In the genomic region with DNA sequence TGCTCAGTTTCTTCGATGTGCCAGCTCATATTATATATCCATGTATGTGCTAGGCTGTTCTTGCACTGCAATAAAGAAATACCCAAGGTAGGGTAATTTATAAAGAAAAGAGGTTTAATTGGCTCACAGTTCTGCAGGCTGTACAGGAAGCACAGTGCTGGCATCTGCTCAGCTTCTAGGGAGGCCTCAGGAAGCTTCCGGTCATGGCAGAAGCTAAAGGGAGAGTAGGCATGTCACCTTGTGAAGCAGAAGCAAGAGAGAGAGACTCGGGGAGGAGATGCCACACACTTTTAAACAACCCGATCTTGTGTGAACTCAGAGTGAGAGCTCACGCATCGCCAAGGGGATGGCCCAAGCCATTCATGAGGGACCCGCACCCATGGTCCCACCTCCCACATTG, we compare ENCODE assay signal across 32 cellular contexts. TPM values are rescaled to one million over a fixed set of nuclear protein-coding genes. Genes with fewer than 3 reads are reported as not detected.
DNase-seq lines count a peak whose midpoint lies in the region; ATAC-seq, FAIRE-seq and TF ChIP-seq lines count a peak whose summit lies in the region.
"Had no signal": no experiment of that assay in that cellular context is flagged by ENCODE, and none has a peak within 500 bp of the region (broad histone marks: within the 10 kb centered on the region; RNA-seq: fewer than 3 reads in every experiment).

No MANE protein-coding gene starts in this region.

- no TSS peak for BruUV-seq in K562 (replicated peaks; lab: Mats Ljungman, UMichigan)

- no peak overlapping the region for H2AFZ ChIP-seq in K562 (ENCODE audit: low read depth, low read length)

- POLR2A ChIA-PET in HEK293 (lab: Yijun Ruan, JAX) (no interaction called here), K562 (lab: Yijun Ruan, JAX) (interaction anchor here (1.0 kb wide), 1 partner anchor 119 kb away, joined by 3 read pairs; no protein-coding TSS in a partner anchor)

- FAIRE-seq in K562 (lab: Jason Lieb, UNC), result no peak
- FAIRE-seq: A204.1, A549, D721Med had no signal

- ATAC-seq in K562, result no peak
- ATAC-seq: A549; CD8-positive, alpha-beta T cell had no signal

- DNase-seq in K562 (ENCODE audit: extremely low read depth in 1 of 4, low spot score in 3 of 4), result no peak
- no peak for DNase-seq in KBM-7
- DNase-seq in hippocampal formation (lab: John Stamatoyannopoulos, UW), result no peak
- DNase-seq: 8988T; ACHN; AML-193; BE2C; C1 segment of cervical spinal cord; Calu3; CD4-positive, alpha-beta memory T cell; CD4-positive, alpha-beta T cell; CD4-positive, CD25-positive, alpha-beta regulatory T cell; CD8-positive, alpha-beta memory T cell; CD8-positive, alpha-beta T cell; COR-L47; DMS 273 treated with DMSO at 0.1 percent for 48 hours; DMS153; DMS53; DMS79; DMS79 treated with DMSO at 0.1 percent for 48 hours; DND-41; EL had no signal

- no peaks in the 10 kb centered on the region for H3K36me3 ChIP-seq in HEK293 (ENCODE audit: control insufficient read depth in 2 of 2, insufficient read depth in 1 of 2, low read length in 2 of 2)
- no peaks in the 10 kb centered on the region for H3K36me3 ChIP-seq in K562 (ENCODE audit: control insufficient read depth, insufficient read depth, low read length)
- H3K36me3 ChIP-seq: BE2C; BLaER1; BLaER1 treated with 17β-estradiol and CSF1 and Interleukin-3, amounts not matched to agents 10 nM and 100 nM had no signal

- no peak overlapping the region for H3K4me3 ChIP-seq in HEK293 (ENCODE audit: low read depth, low read length)
- no peak overlapping the region for H3K4me3 ChIP-seq in K562
- H3K4me3 ChIP-seq: A549; BLaER1; BLaER1 treated with 17β-estradiol and CSF1 and Interleukin-3, amounts not matched to agents 10 nM and 100 nM had no signal

- H3K4me2 ChIP-seq in K562 (ENCODE audit: insufficient read depth, low read length), result no peak overlapping the region
- H3K4me2 ChIP-seq: A549; BLaER1; BLaER1 treated with 17β-estradiol and CSF1 and Interleukin-3, amounts not matched to agents 10 nM and 100 nM had no signal

- no peak for TF ChIP-seq EP300 in K562 (IDR thresholded peaks at IDR 0.05; ENCODE audit: low read length)

- H3K9me1 ChIP-seq in K562 (ENCODE audit: control insufficient read depth, insufficient read depth, low read length), result no peaks in the 10 kb centered on the region

- no peak for TF ChIP-seq RAD21 in K562 (CRISPR knock-in tag; conservative IDR thresholded peaks at IDR 0.05 in 1 of 2, IDR thresholded peaks at IDR 0.05 in 1 of 2)

- 64% methylated on average over 7 of the region's 7 CpGs for WGBS in K562 (ENCODE audit: insufficient coverage, low coverage, missing lambda C conversion rate)

- H3K9me3 ChIP-seq in HEK293 (ENCODE audit: control insufficient read depth, insufficient read depth, low read depth, low read length) (no peaks in the 10 kb centered on the region), K562 (replicated peaks; ENCODE audit: control insufficient read depth, insufficient read depth, low read depth, low read length) (peaks cover 12% of the 10 kb centered on the region)
- H3K9me3 ChIP-seq: BE2C had no signal

- TF ChIP-seq POLR2A in K562 (conservative IDR thresholded peaks at IDR 0.05), result no peak

- no peak overlapping the region for H3K9ac ChIP-seq in K562 (ENCODE audit: insufficient read depth in 1 of 2, low read depth in 2 of 2, low read length in 2 of 2)
- H3K9ac ChIP-seq: BLaER1; BLaER1 treated with 17β-estradiol and CSF1 and Interleukin-3, amounts not matched to agents 10 nM and 100 nM had no signal

- in situ Hi-C loops in K562 (cut with MboI), result no loop called here
- in situ Hi-C loops in KBM-7 (cut with MboI; ENCODE audit: low pct_unique_long_range_greater_than_20kb, low sequenced_read_pairs), result loop anchor here (10.0 kb wide), 1 partner anchor 214 kb away; no protein-coding TSS in a partner anchor

- no peaks in the 10 kb centered on the region for H3K79me2 ChIP-seq in K562 (ENCODE audit: control insufficient read depth, insufficient read depth, low read length)

- no peaks in the 10 kb centered on the region for H3K27me3 ChIP-seq in K562 (ENCODE audit: control insufficient read depth in 2 of 2, insufficient read depth in 2 of 2, low read length in 2 of 2)
- H3K27me3 ChIP-seq: BE2C; BLaER1; BLaER1 treated with 17β-estradiol and CSF1 and Interleukin-3, amounts not matched to agents 10 nM and 100 nM had no signal

- CTCF ChIA-PET in HEK293 (lab: Yijun Ruan, JAX), result interaction anchor here (0.7 to 1.5 kb wide), 3 partner anchors 18 to 208 kb away, joined by 3 to 5 read pairs (median 3); no protein-coding TSS in a partner anchor
- CTCF ChIA-PET in K562 (lab: Yijun Ruan, JAX; ENCODE audit: low intra/inter-chr PET ratio), result no interaction called here

- no peaks in the 10 kb centered on the region for H4K20me1 ChIP-seq in K562 (replicated peaks; ENCODE audit: control insufficient read depth, insufficient read depth, low read length)
- H4K20me1 ChIP-seq: BLaER1; BLaER1 treated with 17β-estradiol and CSF1 and Interleukin-3, amounts not matched to agents 10 nM and 100 nM had no signal

- TF ChIP-seq CTCF in HEK293 (tag by site-specific recombination; IDR thresholded peaks at IDR 0.05) (no peak), K562 (IDR thresholded peaks at IDR 0.05 in 2 of 3, conservative IDR thresholded peaks at IDR 0.05 in 1 of 3; ENCODE audit: insufficient read depth in 2 of 3, low read depth in 1 of 3, low read length in 3 of 3) (no peak)

- intact Hi-C loops in K562 (cut with micrococcal nuclease), result loop anchor here (5.0 kb wide), 1 partner anchor 116 kb away; the partner anchor contains the start of gene USP6NL

- H3K4me1 ChIP-seq in HEK293 (ENCODE audit: control insufficient read depth, insufficient read depth, low read length) (no peaks in the 10 kb centered on the region), K562 (replicated peaks in 1 of 2; ENCODE audit: control insufficient read depth in 2 of 2, insufficient read depth in 2 of 2, low read length in 2 of 2) (no peaks in the 10 kb centered on the region; a peak in 2 of 5 replicates)
- H3K4me1 ChIP-seq: A549; BE2C; BLaER1; BLaER1 treated with 17β-estradiol and CSF1 and Interleukin-3, amounts not matched to agents 10 nM and 100 nM; Caco-2 had no signal

- H3K27ac ChIP-seq in HEK293 (ENCODE audit: extremely low read depth, low read depth, low read length), result no peak overlapping the region
- no peak overlapping the region for H3K27ac ChIP-seq in K562 (ENCODE audit: extremely low read depth, low read depth, low read length)
- H3K27ac ChIP-seq: 22Rv1; A549; BLaER1; BLaER1 treated with 17β-estradiol and CSF1 and Interleukin-3, amounts not matched to agents 10 nM and 100 nM; C4-2B had no signal

TF ChIP-seq in HEK293, 187 proteins besides CTCF, POLR2A, EP300 and RAD21:
- TF ChIP-seq SETDB1 (IDR thresholded peaks at IDR 0.05; ENCODE audit: insufficient read length, low read length), result peak; percentile 34
- TF ChIP-seq ZNF354C (tag by site-specific recombination; IDR thresholded peaks at IDR 0.05; ENCODE audit: borderline replicate concordance, low read depth), result no peak
- peak; percentile 85 for TF ChIP-seq ZNF776 (tag by site-specific recombination; IDR thresholded peaks at IDR 0.05; ENCODE audit: borderline replicate concordance)

TF ChIP-seq in K562, 482 proteins besides CTCF, POLR2A, EP300 and RAD21:
- TF ChIP-seq TRIM24 (IDR thresholded peaks at IDR 0.05), result peak in 1 of 2 experiments; percentile 38; a peak in 1 of 4 replicates
- TF ChIP-seq ATF1 (CRISPR knock-in tag; IDR thresholded peaks at IDR 0.05), result no peak
- no peak for TF ChIP-seq ATF1 (tag; IDR thresholded peaks at IDR 0.05)
- TF ChIP-seq ZNF316 (IDR thresholded peaks at IDR 0.05), result peak; percentile 68
- peak; percentile 47; the same call in 1 of the 2 replicates for TF ChIP-seq ZNF766 (CRISPR knock-in tag; conservative IDR thresholded peaks at IDR 0.05)
- TF ChIP-seq RBM25 (IDR thresholded peaks at IDR 0.05; ENCODE audit: low read depth, low read length, severe bottlenecking), result no peak
- TF ChIP-seq TRIM28 (IDR thresholded peaks at IDR 0.05), result 0 out of 2 replicates have a peak, but pooled peaks have one; percentile 44
- no peak for TF ChIP-seq SRSF1 (IDR thresholded peaks at IDR 0.05; ENCODE audit: low read depth, low read length)
- no peak for TF ChIP-seq ZNF740 (CRISPR knock-in tag; IDR thresholded peaks at IDR 0.05)
- no peak for TF ChIP-seq ZNF740 (tag; IDR thresholded peaks at IDR 0.05)

RNA-seq across cellular contexts. Expression of gene ECHDC3, which starts 13.8 kb away (rescaled TPM):
- 4.0 and 10.2 TPM in 2 replicates for total RNA-seq in K562 (2011; cell fraction: chromatin; rRNA removed; ENCODE audit: low replicate concordance)
- 9.7 and 10.3 TPM in 2 replicates for total RNA-seq in K562 (2011; cell fraction: nucleolus; rRNA removed)
- 5.5 and 5.7 TPM in 2 replicates for total RNA-seq in K562 (2011; cell fraction: nucleoplasm; rRNA removed)
- total RNA-seq in K562 (2014; rRNA removed) (19.4 and 25.7 TPM in 2 replicates), K562 (2014; rRNA removed; fragmentation: Illumina TruSeq; extraction: Trizol) (8.9 and 9.0 TPM in 2 replicates), K562 (2015; rRNA removed; fragmentation: Illumina TruSeq; extraction: Trizol) (12.6 and 14.0 TPM in 2 replicates), K562 (2021) (17.3 and 17.9 TPM in 2 replicates)
- polyA plus RNA-seq in K562 (2011; rRNA removed) (16.1 and 21.9 TPM in 2 replicates), K562 (2014; fragmentation: Illumina TruSeq; extraction: Trizol) (15.7 and 17.1 TPM in 2 replicates), K562 (2014; fragmentation: Nextera tagmentation; extraction: Ambion mirVana) (under 1 TPM; 0.53 to 0.67 TPM), K562 (2014; rRNA removed) (10.0 and 17.7 TPM in 2 replicates)
- 17.5 and 35.2 TPM in 2 replicates for polyA plus RNA-seq in K562 (2011; cell fraction: cytosol; rRNA removed)
- polyA plus RNA-seq in K562 (2011; cell fraction: nucleus; rRNA removed), result 14.3 and 27.7 TPM in 2 replicates
- 8.6 and 12.1 TPM in 2 replicates for polyA plus RNA-seq in K562 (2012)
- polyA minus RNA-seq in K562 (2011; rRNA and poly(A)+ RNA removed), result 8.7 and 16.4 TPM in 2 replicates
- 7.0 and 9.4 TPM in 2 replicates for polyA minus RNA-seq in K562 (2011; cell fraction: cytosol; rRNA and poly(A)+ RNA removed)
- polyA minus RNA-seq in K562 (2011; cell fraction: nucleus; rRNA and poly(A)+ RNA removed), result 7.4 and 10.4 TPM in 2 replicates
- total RNA-seq: A172 had no signal

Comparison
In these comparisons a context has a peak if more than half of its experiments do, and no peak if none do; other contexts are left out.
1. Of the 44 proteins assayed by ChIP-seq in both K562 and HEK293: peak only in K562: TRIM28; only in HEK293: SETDB1; in both: none; in neither: 42.